In genomic region chr1:222095606-222096475, GRCh38 we compare ENCODE assay signal across 8 cellular contexts.
DNase-seq lines count a peak whose midpoint lies in the region; ATAC-seq and TF ChIP-seq lines count a peak whose summit lies in the region.

No MANE protein-coding gene starts in this region.

- H3K9me3 ChIP-seq in DOHH2 (ENCODE audit: control insufficient read depth, insufficient read depth, low read length) (no peaks in the 10 kb centered on the region), thyroid gland (no peaks in the 10 kb centered on the region)

- DNase-seq in KBM-7, result peak; percentile 55
- peak; percentile 67 for DNase-seq in activated CD4-positive, CD25-positive, alpha-beta regulatory T cell treated with anti-CD3 and anti-CD28 coated beads, Interleukin-2, amount 50 U/mL, for 72 hours
- DNase-seq in dermis blood vessel endothelial cell, result peak; percentile 33
- peak; percentile 22 to 75 (median 59) for DNase-seq in naive thymus-derived CD8-positive, alpha-beta T cell
- peak; percentile 27 to 37 for DNase-seq in thyroid gland
- DNase-seq in pons (ENCODE audit: low spot score), result no peak

- POLR2A ChIA-PET in naive thymus-derived CD8-positive, alpha-beta T cell (lab: Charles Lee), result no interaction called here

- H3K9me3 Mint-ChIP-seq in naive thymus-derived CD8-positive, alpha-beta T cell, result no peaks in the 10 kb centered on the region

- TF ChIP-seq POLR2A in thyroid gland (IDR thresholded peaks at IDR 0.05), result no peak

- H3K4me3 Mint-ChIP-seq in naive thymus-derived CD8-positive, alpha-beta T cell, result no peak overlapping the region

- H3K27ac Mint-ChIP-seq in naive thymus-derived CD8-positive, alpha-beta T cell, result no peak overlapping the region

- H3K4me1 ChIP-seq in DOHH2 (ENCODE audit: control insufficient read depth, low read length) (no peaks in the 10 kb centered on the region), thyroid gland (peaks cover 0 to 3% of the 10 kb centered on the region in 2 donors)

- H3K4me1 Mint-ChIP-seq in naive thymus-derived CD8-positive, alpha-beta T cell, result no peaks in the 10 kb centered on the region

- no peak overlapping the region for H3K4me2 ChIP-seq in DOHH2 (ENCODE audit: low read length)

- in situ Hi-C loops in KBM-7 (cut with MboI; ENCODE audit: low pct_unique_long_range_greater_than_20kb, low sequenced_read_pairs), result no loop called here

- H3K27ac ChIP-seq in DOHH2 (ENCODE audit: low read depth, low read length) (no peak overlapping the region), thyroid gland (no peak overlapping the region)

- no peak overlapping the region for H3K4me3 ChIP-seq in DOHH2 (ENCODE audit: low read length)
- H3K4me3 ChIP-seq in thyroid gland (replicated peaks in 1 of 3), result no peak overlapping the region

- no peaks in the 10 kb centered on the region for H3K27me3 ChIP-seq in DOHH2 (ENCODE audit: control insufficient read depth, low read length)
- no peaks in the 10 kb centered on the region for H3K27me3 ChIP-seq in thyroid gland

- 57 to 68% methylated on average over 11 of the region's 11 CpGs for WGBS in thyroid gland, 2 donors

- no peaks in the 10 kb centered on the region for H4K20me1 ChIP-seq in DOHH2 (ENCODE audit: control insufficient read depth, insufficient read depth, low read depth, low read length)

- no peaks in the 10 kb centered on the region for H3K36me3 ChIP-seq in DOHH2 (ENCODE audit: control insufficient read depth, low read length)
- no peaks in the 10 kb centered on the region for H3K36me3 ChIP-seq in thyroid gland

- H3F3A ChIP-seq in DOHH2 (ENCODE audit: control insufficient read depth, insufficient read depth), result no peaks in the 10 kb centered on the region

- no peaks in the 10 kb centered on the region for H3K9me2 ChIP-seq in DOHH2 (replicated peaks; ENCODE audit: control insufficient read depth, low read length)

- peak; percentile 79 for ATAC-seq in GM21528 (IDR thresholded peaks at IDR 0.05; ENCODE audit: low FRiP score, unreplicated experiment)
- ATAC-seq in naive thymus-derived CD8-positive, alpha-beta T cell, result peak; percentile 70 to 78

- peaks cover 0 to 2% (median 0%) of the 10 kb centered on the region in 5 donors for H3K27me3 Mint-ChIP-seq in naive thymus-derived CD8-positive, alpha-beta T cell

- intact Hi-C loops in thyroid gland (cut with DNase I), result no loop called here

- H3K79me2 ChIP-seq in DOHH2 (ENCODE audit: control insufficient read depth, low read length), result no peaks in the 10 kb centered on the region

- H3K36me3 Mint-ChIP-seq in naive thymus-derived CD8-positive, alpha-beta T cell, result no peaks in the 10 kb centered on the region

- peak; percentile 92 for TF ChIP-seq CTCF in DOHH2 (IDR thresholded peaks at IDR 0.05; ENCODE audit: low read depth, low read length, poor library complexity, severe bottlenecking)
- TF ChIP-seq CTCF in thyroid gland (IDR thresholded peaks at IDR 0.05), result peak; percentile 39 to 82 (median 60)
